Comparison of ENCODE assay signal across 8 cellular contexts in the genomic region with DNA sequence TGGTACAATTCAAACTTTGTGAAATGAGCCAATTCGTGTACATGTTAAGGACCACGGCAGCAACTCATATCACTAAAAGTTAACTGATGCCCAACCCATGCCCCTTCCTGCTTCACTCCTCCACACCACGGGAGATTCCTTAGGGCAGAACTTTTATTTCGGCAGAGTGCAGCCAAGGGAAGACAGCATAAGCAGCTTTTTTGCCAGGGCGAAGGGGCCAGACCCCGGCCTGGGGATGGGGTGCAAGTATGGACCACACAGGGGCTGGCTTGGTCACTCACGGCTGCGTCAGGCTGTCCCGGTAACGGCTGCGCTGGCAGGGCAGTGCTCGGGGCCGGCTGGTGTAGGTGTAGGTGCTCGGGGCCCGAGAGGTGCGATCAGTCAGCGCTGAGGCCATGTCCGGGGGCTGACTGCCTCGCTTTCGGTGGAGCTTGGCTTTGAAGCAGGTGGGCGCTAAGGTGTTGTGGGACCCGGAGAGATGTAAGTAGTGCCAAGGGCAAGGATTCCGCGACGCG. TPM values are rescaled to one million over a fixed set of nuclear protein-coding genes. Genes with fewer than 3 reads are reported as not detected.
DNase-seq lines count a peak whose midpoint lies in the region; ATAC-seq, FAIRE-seq and TF ChIP-seq lines count a peak whose summit lies in the region.

No MANE protein-coding gene starts in this region.

- H3K14ac ChIP-seq in H1 (ENCODE audit: insufficient read length) = no peak overlapping the region

- H3K79me1 ChIP-seq in H1 (ENCODE audit: low read depth, low read length) = no peaks in the 10 kb centered on the region

- H3K27ac Mint-ChIP-seq in naive thymus-derived CD4-positive, alpha-beta T cell = peak overlapping the region; percentile 58 to 95 (median 90)

- no peak for TF ChIP-seq RAD21 in H1 (IDR thresholded peaks at IDR 0.05 in 1 of 2, conservative IDR thresholded peaks at IDR 0.05 in 1 of 2; ENCODE audit: low read depth in 2 of 2, low read length in 2 of 2)

- no peaks in the 10 kb centered on the region for H3K27me3 ChIP-seq in H1 (replicated peaks in 1 of 4; ENCODE audit: control insufficient read depth in 3 of 4, extremely low read depth in 1 of 4, insufficient read depth in 3 of 4, low read length in 3 of 4)
- H3K27me3 ChIP-seq in naive thymus-derived CD4-positive, alpha-beta T cell (ENCODE audit: control insufficient read depth in 2 of 2, insufficient read depth in 2 of 2, low read length in 2 of 2) = no peaks in the 10 kb centered on the region

- TF ChIP-seq EP300 in H1 (IDR thresholded peaks at IDR 0.05; ENCODE audit: borderline replicate concordance in 1 of 2, low read depth in 2 of 2, low read length in 2 of 2) = no peak

- peaks cover 0 to 2% (median 0%) of the 10 kb centered on the region in 4 experiments; a peak in 2 of 7 replicates for H3K4me1 ChIP-seq in H1 (replicated peaks in 1 of 4; ENCODE audit: control insufficient read depth in 3 of 4, insufficient read depth in 4 of 4, low read length in 3 of 4)
- H3K4me1 ChIP-seq in naive thymus-derived CD4-positive, alpha-beta T cell (ENCODE audit: control insufficient read depth in 2 of 2, insufficient read depth in 2 of 2, low read length in 2 of 2) = peaks cover 7 to 16% of the 10 kb centered on the region in 2 donors

- peak overlapping the region; percentile 88 to 99 (median 98) for H3K4me3 Mint-ChIP-seq in naive thymus-derived CD4-positive, alpha-beta T cell

- H3K4me1 Mint-ChIP-seq in naive thymus-derived CD4-positive, alpha-beta T cell = peaks cover 16 to 36% (median 26%) of the 10 kb centered on the region in 7 donors

- TF ChIP-seq CTCF in H1 (IDR thresholded peaks at IDR 0.05; ENCODE audit: control extremely low read depth in 1 of 3, insufficient read depth in 1 of 3, low read depth in 1 of 3, low read length in 3 of 3) = no peak

- H4K5ac ChIP-seq in H1 (ENCODE audit: insufficient read length, low read depth, low read length) = peak overlapping the region; percentile 83

- no peak overlapping the region for H3K4ac ChIP-seq in H1 (replicated peaks; ENCODE audit: insufficient read length, low read depth, low read length)

- H2BK20ac ChIP-seq in H1 (ENCODE audit: low read length) = no peak overlapping the region

- peak; percentile 59 for DNase-seq in DMS 273 (lab: John Stamatoyannopoulos, UW; ENCODE audit: unreplicated experiment)
- no peak for DNase-seq in DMS 273 treated with DMSO at 0.1 percent for 48 hours (lab: John Stamatoyannopoulos, UW)
- DNase-seq in OCI-M1 (lab: John Stamatoyannopoulos, UW) = peak; percentile 57
- DNase-seq in H1 (ENCODE audit: low read depth in 1 of 2, low spot score in 2 of 2) = no peak
- DNase-seq in naive thymus-derived CD4-positive, alpha-beta T cell = peak in 1 of 9 donors; percentile 1
- no peak for DNase-seq in EL
- no peak for DNase-seq in AML-193 (lab: John Stamatoyannopoulos, UW)

- peak overlapping the region; percentile 68 to 82 (median 78) for H3K4me3 ChIP-seq in H1 (ENCODE audit: extremely low read depth in 1 of 4, insufficient read depth in 2 of 4, low read depth in 3 of 4, low read length in 4 of 4)
- peak overlapping the region; percentile 97 for H3K4me3 ChIP-seq in naive thymus-derived CD4-positive, alpha-beta T cell (ENCODE audit: low read length)

- peaks cover 0 to 6% (median 0%) of the 10 kb centered on the region in 5 donors for H3K36me3 Mint-ChIP-seq in naive thymus-derived CD4-positive, alpha-beta T cell

- H3K23ac ChIP-seq in H1 (ENCODE audit: insufficient read length) = no peak overlapping the region

- TF ChIP-seq POLR2A in H1 (IDR thresholded peaks at IDR 0.05; ENCODE audit: control extremely low read depth in 1 of 2, low read depth in 2 of 2, low read length in 2 of 2) = no peak

- no peak for FAIRE-seq in H1 (lab: Jason Lieb, UNC)

- no peaks in the 10 kb centered on the region for H3K9me3 Mint-ChIP-seq in naive thymus-derived CD4-positive, alpha-beta T cell

- no peak overlapping the region for H2AK5ac ChIP-seq in H1 (ENCODE audit: low read depth, low read length)

- peak overlapping the region; percentile 28 to 54 (median 48); a peak in 5 of 7 replicates for H3K9ac ChIP-seq in H1 (replicated peaks in 1 of 4; ENCODE audit: extremely low read depth in 1 of 4, low read depth in 3 of 4, low read length in 3 of 4)

- 6% methylated on average over 26 of the region's 26 CpGs; no CpG with 5 or more reads in 1 of the 2 experiments for WGBS in H1 (ENCODE audit: extremely low coverage in 1 of 2, insufficient coverage in 1 of 2, insufficient read length in 1 of 2, insufficient replicate concordance in 2 of 2, low coverage in 1 of 2, low lambda C conversion rate in 2 of 2, missing lambda C conversion rate in 1 of 2), 2 experiments

- no peak overlapping the region for H2BK15ac ChIP-seq in H1 (ENCODE audit: low read length)

- no peaks in the 10 kb centered on the region for H3K27me3 Mint-ChIP-seq in naive thymus-derived CD4-positive, alpha-beta T cell

- peak overlapping the region; percentile 11; the same call in 1 of the 2 replicates for H3K27ac ChIP-seq in H1 (ENCODE audit: low read depth, low read length)
- H3K27ac ChIP-seq in naive thymus-derived CD4-positive, alpha-beta T cell (ENCODE audit: low read depth, low read length) = peak overlapping the region; percentile 76

- H2BK5ac ChIP-seq in H1 (ENCODE audit: low read depth, low read length) = peak overlapping the region; percentile 42; the same call in 1 of the 2 replicates

- no peaks in the 10 kb centered on the region for H3K9me3 ChIP-seq in H1 (ENCODE audit: insufficient read depth in 2 of 2, low read depth in 1 of 2, low read length in 1 of 2)
- H3K9me3 ChIP-seq in naive thymus-derived CD4-positive, alpha-beta T cell (ENCODE audit: control insufficient read depth in 2 of 3, low read length in 3 of 3) = no peaks in the 10 kb centered on the region

- ATAC-seq in HG02642 (IDR thresholded peaks at IDR 0.05; ENCODE audit: poor library complexity, unreplicated experiment) = peak; percentile 28
- peak; percentile 34 for ATAC-seq in naive thymus-derived CD4-positive, alpha-beta T cell

- H3K36me3 ChIP-seq in H1 (ENCODE audit: control insufficient read depth in 2 of 4, insufficient read depth in 4 of 4, low read length in 3 of 4) = no peaks in the 10 kb centered on the region
- H3K36me3 ChIP-seq in naive thymus-derived CD4-positive, alpha-beta T cell (ENCODE audit: control insufficient read depth in 2 of 3, insufficient read depth in 3 of 3, low read length in 3 of 3) = peaks cover 0 to 7% (median 5%) of the 10 kb centered on the region in 3 experiments

- peak overlapping the region; percentile 89 to 94 for H3K4me2 ChIP-seq in H1 (ENCODE audit: insufficient read depth in 1 of 2, low read depth in 2 of 2, low read length in 2 of 2)

- H4K8ac ChIP-seq in H1 (ENCODE audit: extremely low read depth, insufficient read depth, low read length) = no peak overlapping the region

- intact Hi-C loops in naive thymus-derived CD4-positive, alpha-beta T cell (cut with micrococcal nuclease) = loop anchor here in 1 of 2 donors (1.0 to 2.0 kb wide), 3 partner anchors 43 to 130 kb away; no protein-coding TSS in a partner anchor

- H2AFZ ChIP-seq in H1 (ENCODE audit: low read length) = peak overlapping the region; percentile 64; the same call in 1 of the 2 replicates

- peak overlapping the region; percentile 34; the same call in 1 of the 2 replicates for H3K18ac ChIP-seq in H1 (ENCODE audit: extremely low read depth, low read length)

- POLR2A ChIA-PET in H1 (lab: Charles Lee; ENCODE audit: partially characterized antibody) = interaction anchor here (1.0 to 1.8 kb wide), 12 partner anchors 8 to 325 kb away, joined by 3 to 9 read pairs (median 4); no protein-coding TSS in a partner anchor
- POLR2A ChIA-PET in naive thymus-derived CD4-positive, alpha-beta T cell (lab: Charles Lee) = interaction anchor here (0.6 to 1.9 kb wide), 5 partner anchors 20 to 111 kb away, joined by 3 to 11 read pairs (median 3); a partner anchor contains a TSS

- H3K56ac ChIP-seq in H1 (replicated peaks; ENCODE audit: insufficient read length, low read depth, low read length) = no peak overlapping the region

- peaks cover 11% of the 10 kb centered on the region for H3K23me2 ChIP-seq in H1 (ENCODE audit: low read depth, low read length)

- no peaks in the 10 kb centered on the region for H4K20me1 ChIP-seq in H1 (replicated peaks in 1 of 2; ENCODE audit: control insufficient read depth in 1 of 2, insufficient read depth in 2 of 2, low read length in 2 of 2)

- no peaks in the 10 kb centered on the region for H3K79me2 ChIP-seq in H1 (ENCODE audit: control insufficient read depth in 1 of 2, insufficient read depth in 2 of 2, low read length in 2 of 2)

- H2BK120ac ChIP-seq in H1 (replicated peaks; ENCODE audit: low read depth, low read length) = no peak overlapping the region

- no peak overlapping the region for H4K91ac ChIP-seq in H1 (replicated peaks; ENCODE audit: insufficient read length, low read length)

- CTCF ChIA-PET in H1 (lab: Charles Lee; ENCODE audit: partially characterized antibody) = interaction anchor here (0.8 to 2.6 kb wide), 10 partner anchors 12 to 296 kb away, joined by 3 to 11 read pairs (median 4); no protein-coding TSS in a partner anchor
- CTCF ChIA-PET in naive thymus-derived CD4-positive, alpha-beta T cell (lab: Charles Lee) = interaction anchor here (0.5 to 2.3 kb wide), 3 partner anchors 9 to 538 kb away, joined by 3 to 12 read pairs (median 3); no protein-coding TSS in a partner anchor

- H2BK12ac ChIP-seq in H1 (ENCODE audit: low read depth, low read length) = no peak overlapping the region; the same call in 1 of the 2 replicates

RNA-seq across cellular contexts. Expression of a gene that starts 0.8 kb away (rescaled TPM):
- 2.7 and 3.8 TPM in 2 replicates for total RNA-seq in H1 (2021; fragmentation: NEBNext Ultra II Directional; extraction: Animal tissue kit (Norgen Biotek cat#: 25700))
- polyA plus RNA-seq in H1 (2011; rRNA removed) = 0.58 and 0.60 TPM in 2 replicates
- polyA plus RNA-seq in H1 (2011; cell fraction: cytosol; rRNA removed) = 0.67 TPM
- 1.9 TPM for polyA plus RNA-seq in H1 (2011; cell fraction: nucleus; rRNA removed)
- 1.5 to 2.3 TPM (median 2.1 TPM) in 4 replicates for polyA plus RNA-seq in H1 (2012, experiment 1 of 2)
- 0.33 TPM for polyA plus RNA-seq in H1 (2012, experiment 2 of 2)
- 1.9 TPM for polyA plus RNA-seq in H1 (2013, experiment 1 of 2)
- polyA plus RNA-seq in H1 (2013, experiment 2 of 2) = 1.4 TPM
- polyA minus RNA-seq in H1 (2011; rRNA and poly(A)+ RNA removed) = 0.88 and 1.2 TPM in 2 replicates
- 1.3 TPM for polyA minus RNA-seq in H1 (2011; cell fraction: cytosol; rRNA and poly(A)+ RNA removed)
- 3.0 TPM for polyA minus RNA-seq in H1 (2011; cell fraction: nucleus; rRNA and poly(A)+ RNA removed)
- 1 to 10 TPM; 1.3 to 3.6 (median 2.7) TPM for total RNA-seq in naive thymus-derived CD4-positive, alpha-beta T cell
- 1 to 10 TPM; 2.1 to 2.4 TPM for polyA plus RNA-seq in naive thymus-derived CD4-positive, alpha-beta T cell

RNA-seq across cellular contexts. Expression of a gene that starts 45.6 kb away (rescaled TPM):
- total RNA-seq in H1 (2021; fragmentation: NEBNext Ultra II Directional; extraction: Animal tissue kit (Norgen Biotek cat#: 25700)) = not detected in 2 replicates
- not detected in 2 replicates for polyA plus RNA-seq in H1 (2011; rRNA removed)
- not detected for polyA plus RNA-seq in H1 (2011; cell fraction: cytosol; rRNA removed)
- 0.06 TPM for polyA plus RNA-seq in H1 (2011; cell fraction: nucleus; rRNA removed)
- polyA plus RNA-seq in H1 (2012, experiment 1 of 2) = not detected in 4 replicates
- not detected for polyA plus RNA-seq in H1 (2012, experiment 2 of 2)
- not detected for polyA plus RNA-seq in H1 (2013, experiment 1 of 2)
- polyA plus RNA-seq in H1 (2013, experiment 2 of 2) = 0.02 TPM
- polyA minus RNA-seq in H1 (2011; rRNA and poly(A)+ RNA removed) = not detected in 2 replicates
- polyA minus RNA-seq in H1 (2011; cell fraction: cytosol; rRNA and poly(A)+ RNA removed) = not detected
- polyA minus RNA-seq in H1 (2011; cell fraction: nucleus; rRNA and poly(A)+ RNA removed) = not detected
- total RNA-seq in naive thymus-derived CD4-positive, alpha-beta T cell = 100 to 1,000 TPM in 2 of 5 experiments, 10 to 100 TPM in 3; 53.5 to 222 (median 84.0) TPM
- polyA plus RNA-seq in naive thymus-derived CD4-positive, alpha-beta T cell = 100 to 1,000 TPM; 151 to 210 TPM

Comparison
In these comparisons a context has a peak if more than half of its experiments do, and no peak if none do; other contexts are left out.
1. DNase-seq: peak in DMS 273 (single experiment) and OCI-M1 (single experiment); none in DMS 273 treated with DMSO at 0.1 percent for 48 hours (single experiment), H1 (0 of 2), EL (single experiment) and AML-193 (0 of 2).
2. RNA of a gene that starts 45.6 kb away (total RNA-seq): 53.5 to 222 TPM in naive thymus-derived CD4-positive, alpha-beta T cell; not detected in H1; every median in the first group is over 10 times any median in the second.